8 cellular contexts compared by ENCODE assay signal in the genomic region with DNA sequence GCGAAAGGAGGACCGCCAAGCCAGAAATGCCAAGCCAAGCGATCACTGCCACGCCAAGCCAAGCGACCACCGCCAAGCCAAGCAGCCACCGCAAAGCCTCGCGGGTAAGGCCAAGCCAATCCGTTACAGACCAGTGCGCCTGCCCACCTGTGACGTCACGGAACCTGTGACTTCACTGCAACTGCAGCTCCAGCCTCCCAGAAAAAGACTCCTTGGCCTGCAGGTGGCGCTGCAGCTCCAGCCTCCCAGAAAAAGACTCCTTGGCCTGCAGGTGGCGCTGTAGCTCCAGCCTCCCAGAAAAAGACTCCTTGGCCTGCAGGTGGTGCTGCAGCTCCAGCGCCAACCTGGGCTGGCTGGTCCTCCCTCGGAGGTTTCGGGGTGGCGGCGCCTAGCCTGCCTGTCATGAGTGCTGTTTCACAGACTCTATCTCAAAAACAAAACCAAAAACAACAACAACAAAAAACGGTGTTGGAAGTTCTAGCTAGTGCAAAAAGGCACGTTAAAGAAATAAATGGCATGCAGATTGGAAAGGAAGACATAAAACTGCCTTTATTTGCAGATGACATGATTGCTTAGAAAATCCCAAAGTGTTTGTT. TPM values are rescaled to one million over a fixed set of nuclear protein-coding genes. Genes with fewer than 3 reads are reported as not detected.
DNase-seq lines count a peak whose midpoint lies in the region; ATAC-seq and TF ChIP-seq lines count a peak whose summit lies in the region.
"Not testable (repeated sequence)": the region's sequence is repeated elsewhere in the genome, so short reads cannot be mapped to it uniquely, and the experiment has no call there.

No MANE protein-coding gene starts in this region.

- H3K4me1 Mint-ChIP-seq in activated naive CD8-positive, alpha-beta T cell treated with anti-CD3 and anti-CD28 coated beads, Interleukin-2, amount 50 U/mL, for 24 hours = peaks cover 11% of the 10 kb centered on the region
- H3K4me1 Mint-ChIP-seq in glutamatergic neuron (ENCODE audit: low read depth, unreplicated experiment) = not testable (repeated sequence)

- H3K4me3 Mint-ChIP-seq in activated naive CD8-positive, alpha-beta T cell treated with anti-CD3 and anti-CD28 coated beads, Interleukin-2, amount 50 U/mL, for 24 hours = peak overlapping the region; percentile 87
- not testable (repeated sequence) for H3K4me3 Mint-ChIP-seq in glutamatergic neuron (ENCODE audit: unreplicated experiment)

- peak; percentile 98 for TF ChIP-seq CTCF in glutamatergic neuron (IDR thresholded peaks at IDR 0.05; ENCODE audit: partially characterized antibody, unreplicated experiment)

- not testable (repeated sequence) for H3K27me3 Mint-ChIP-seq in activated naive CD8-positive, alpha-beta T cell treated with anti-CD3 and anti-CD28 coated beads, Interleukin-2, amount 50 U/mL, for 24 hours; glutamatergic neuron (ENCODE audit: unreplicated experiment)

- peak; percentile 91 for ATAC-seq in HG02571 (IDR thresholded peaks at IDR 0.05; ENCODE audit: unreplicated experiment)
- ATAC-seq in activated naive CD8-positive, alpha-beta T cell treated with anti-CD3 and anti-CD28 coated beads, Interleukin-2, amount 50 U/mL, for 24 hours = peak; percentile 96

- not testable (repeated sequence) for H3K9me3 Mint-ChIP-seq in activated naive CD8-positive, alpha-beta T cell treated with anti-CD3 and anti-CD28 coated beads, Interleukin-2, amount 50 U/mL, for 24 hours; glutamatergic neuron (ENCODE audit: unreplicated experiment)

- DNase-seq in GM03348 (ENCODE audit: low spot score) = peak; percentile 74
- peak; percentile 56 for DNase-seq in NCI-H146 (lab: John Stamatoyannopoulos, UW)
- peak; percentile 80 for DNase-seq in T-helper 22 cell (ENCODE audit: low read depth)
- peak; percentile 92 for DNase-seq in activated naive CD8-positive, alpha-beta T cell treated with anti-CD3 and anti-CD28 coated beads, Interleukin-2, amount 50 U/mL, for 24 hours
- peak; percentile 82 for DNase-seq in glutamatergic neuron
- DNase-seq in occipital lobe (lab: John Stamatoyannopoulos, UW) = peak; percentile 50
- DNase-seq in stimulated activated naive CD4-positive, alpha-beta T cell treated with Interleukin-2 at 50 U/mL for 16 hours (lab: John Stamatoyannopoulos, UW) = peak; percentile 92

- peak overlapping the region; percentile 76 for H3K27ac Mint-ChIP-seq in activated naive CD8-positive, alpha-beta T cell treated with anti-CD3 and anti-CD28 coated beads, Interleukin-2, amount 50 U/mL, for 24 hours
- not testable (repeated sequence) for H3K27ac Mint-ChIP-seq in glutamatergic neuron (ENCODE audit: unreplicated experiment)

- not testable (repeated sequence) for H3K36me3 Mint-ChIP-seq in activated naive CD8-positive, alpha-beta T cell treated with anti-CD3 and anti-CD28 coated beads, Interleukin-2, amount 50 U/mL, for 24 hours (ENCODE audit: low read depth); glutamatergic neuron (ENCODE audit: unreplicated experiment)

RNA-seq across cellular contexts. Expression of gene TBC1D28, which starts 18.6 kb away (rescaled TPM):
- total RNA-seq in glutamatergic neuron (ENCODE audit: unreplicated experiment) = 0.44 TPM
- total RNA-seq in occipital lobe = not detected

RNA-seq across cellular contexts. Expression of gene FOXO3B, which starts 56.5 kb away (rescaled TPM):
- total RNA-seq in glutamatergic neuron (ENCODE audit: unreplicated experiment) = 31.4 TPM
- 18.4 TPM for total RNA-seq in occipital lobe

Comparison
In these comparisons a context has a peak if more than half of its experiments do, and no peak if none do; other contexts are left out.
1. Peak in every context shown above with its lines: DNase-seq and ATAC-seq.